Comparison of ENCODE assay signal across 2 cellular contexts in genomic region chr10:124918906-124919305, GRCh38.
TF ChIP-seq lines count a peak whose summit lies in the region.

No MANE protein-coding gene starts in this region.

TF ChIP-seq in SK-N-SH, 30 proteins besides CTCF, POLR2A, EP300 and RAD21 (continued from another document):
- TF ChIP-seq IRF3 (IDR thresholded peaks at IDR 0.05; ENCODE audit: low read depth, low read length): no peak
- TF ChIP-seq TCF12 (IDR thresholded peaks at IDR 0.05): no peak
- TF ChIP-seq TAF1 (IDR thresholded peaks at IDR 0.05; ENCODE audit: borderline replicate concordance, low read depth, low read length): no peak
- no peak for TF ChIP-seq MEF2A (IDR thresholded peaks at IDR 0.05; ENCODE audit: borderline replicate concordance, low read depth)
- no peak for TF ChIP-seq ELF1 (IDR thresholded peaks at IDR 0.05)
- TF ChIP-seq REST (IDR thresholded peaks at IDR 0.05; ENCODE audit: low read depth, low read length): no peak
- TF ChIP-seq JUND (IDR thresholded peaks at IDR 0.05): no peak
- no peak for TF ChIP-seq FOSL2 (IDR thresholded peaks at IDR 0.05; ENCODE audit: borderline replicate concordance, low read depth)
- TF ChIP-seq NFIC (IDR thresholded peaks at IDR 0.05; ENCODE audit: borderline replicate concordance): no peak
- no peak for TF ChIP-seq TEAD4 (IDR thresholded peaks at IDR 0.05; ENCODE audit: borderline replicate concordance, insufficient read depth)

TF ChIP-seq in SK-N-SH treated with all-trans-retinoic acid at 6 μM for 48 hours, 23 proteins besides CTCF, POLR2A, EP300 and RAD21 (continued from another document):
- TF ChIP-seq PPARA (CRISPR knock-in tag; IDR thresholded peaks at IDR 0.05; ENCODE audit: borderline replicate concordance) (no peak), ZC3H10 (CRISPR knock-in tag; IDR thresholded peaks at IDR 0.05) (no peak), PATZ1 (CRISPR knock-in tag; IDR thresholded peaks at IDR 0.05; ENCODE audit: borderline replicate concordance) (no peak), OSR1 (CRISPR knock-in tag; IDR thresholded peaks at IDR 0.05) (no peak), CSRNP3 (CRISPR knock-in tag; IDR thresholded peaks at IDR 0.05) (no peak), ZNF565 (CRISPR knock-in tag; conservative IDR thresholded peaks at IDR 0.05; ENCODE audit: low read depth) (no peak), ARNTL (CRISPR knock-in tag; IDR thresholded peaks at IDR 0.05; ENCODE audit: borderline replicate concordance, low read depth) (no peak)
